Comparison of ENCODE assay signal across 10 cellular contexts in the genomic region with DNA sequence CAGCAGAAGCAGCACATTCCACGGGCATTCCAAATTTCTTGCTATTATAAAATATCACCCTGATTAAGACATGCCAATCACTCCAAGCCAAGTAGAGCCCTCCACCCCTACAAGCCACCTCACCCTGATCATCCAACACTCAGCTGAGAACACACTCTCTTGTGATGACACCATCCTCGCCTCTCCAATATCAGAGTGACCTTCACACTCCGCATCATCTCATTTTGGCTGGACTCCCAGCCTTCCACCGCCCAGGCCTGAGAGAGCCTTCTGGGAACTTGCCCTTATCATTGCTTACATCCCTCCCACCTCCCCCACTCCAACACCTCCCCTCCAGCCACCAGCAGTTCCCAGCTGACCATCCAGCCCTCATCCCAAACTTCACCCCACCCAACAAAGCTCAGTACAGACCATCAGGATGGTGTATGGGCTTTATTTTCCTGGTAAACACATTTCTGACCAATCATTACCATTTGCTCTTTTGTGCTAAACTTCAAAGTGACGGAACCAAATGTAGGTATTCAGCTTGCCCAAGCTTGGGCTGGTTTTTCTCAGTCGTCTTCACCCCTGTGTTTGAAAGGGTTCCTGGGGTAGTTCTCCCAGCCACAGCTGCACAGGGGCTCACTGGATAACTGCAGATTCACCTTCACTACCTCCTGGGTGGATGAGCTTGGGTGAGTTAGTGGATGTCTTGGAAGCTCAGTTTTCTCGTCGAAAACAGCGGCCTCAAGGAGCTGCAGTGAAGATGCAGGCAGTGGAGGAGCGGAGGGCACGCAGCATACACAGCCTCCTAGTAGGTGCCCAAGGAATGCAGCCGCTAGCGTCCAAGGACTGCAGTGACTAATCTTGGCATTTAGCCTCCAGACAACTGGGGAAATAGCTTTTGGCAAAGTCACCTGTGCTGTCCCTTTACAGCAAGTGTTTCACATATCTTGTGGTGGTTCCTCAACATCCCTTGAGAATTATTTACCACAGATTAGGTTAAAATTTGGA.
DNase-seq lines count a peak whose midpoint lies in the region; TF ChIP-seq lines count a peak whose summit lies in the region.
"Had no signal": no experiment of that assay in that cellular context is flagged by ENCODE, and none has a peak within 500 bp of the region (broad histone marks: within the 10 kb centered on the region; RNA-seq: fewer than 3 reads in every experiment).

No MANE protein-coding gene starts in this region.

- no peaks in the 10 kb centered on the region for H3K9me2 ChIP-seq in Karpas-422 (replicated peaks; ENCODE audit: insufficient read depth, low read length)

- no peak overlapping the region for H3K9ac ChIP-seq in Karpas-422 (ENCODE audit: low read length)

- TF ChIP-seq CTCF in fibroblast of mammary gland (conservative IDR thresholded peaks at IDR 0.05; ENCODE audit: control insufficient read depth, insufficient read depth, low read depth, low read length), result no peak
- no peak for TF ChIP-seq CTCF in ovary (IDR thresholded peaks at IDR 0.05)
- TF ChIP-seq CTCF in uterus (IDR thresholded peaks at IDR 0.05), result no peak

- H3K4me3 ChIP-seq in fibroblast of mammary gland (ENCODE audit: control insufficient read depth, low read depth, low read length), result no peak overlapping the region
- no peak overlapping the region for H3K4me3 ChIP-seq in ovary
- H3K4me3 ChIP-seq in Karpas-422 (ENCODE audit: low read length), result no peak overlapping the region
- H3K4me3 ChIP-seq in uterus, result no peak overlapping the region

- TF ChIP-seq POLR2A in ovary (IDR thresholded peaks at IDR 0.05) (no peak), uterus (IDR thresholded peaks at IDR 0.05) (no peak)

- no peaks in the 10 kb centered on the region for H3K36me3 ChIP-seq in ovary
- no peaks in the 10 kb centered on the region for H3K36me3 ChIP-seq in Karpas-422 (ENCODE audit: insufficient read depth, low read length)
- H3K36me3 ChIP-seq in uterus, result no peaks in the 10 kb centered on the region

- no peak overlapping the region for H2AFZ ChIP-seq in Karpas-422 (ENCODE audit: low read length)

- H3K4me2 ChIP-seq in Karpas-422 (ENCODE audit: low read depth, low read length, poor library complexity, severe bottlenecking), result no peak overlapping the region

- H3K9me3 ChIP-seq in ovary (no peaks in the 10 kb centered on the region), Karpas-422 (ENCODE audit: low read length) (no peaks in the 10 kb centered on the region), uterus (no peaks in the 10 kb centered on the region)

- intact Hi-C loops in ovary (cut with DNase I), result no loop called here
- intact Hi-C loops in uterus (cut with DNase I; ENCODE audit: low total_unique reads), result no loop called here

- no peaks in the 10 kb centered on the region for H3K79me2 ChIP-seq in Karpas-422 (ENCODE audit: low read length)

- H3K27ac ChIP-seq in ovary (no peak overlapping the region), Karpas-422 (ENCODE audit: low read length) (no peak overlapping the region), uterus (no peak overlapping the region)

- no peak for TF ChIP-seq EP300 in ovary (IDR thresholded peaks at IDR 0.05)

- H3K4me1 ChIP-seq in ovary (ENCODE audit: insufficient read depth) (peaks cover 3% of the 10 kb centered on the region), Karpas-422 (ENCODE audit: low read length) (no peaks in the 10 kb centered on the region), uterus (no peaks in the 10 kb centered on the region)

- DNase-seq in DMS53 treated with DMSO at 0.1 percent for 48 hours (lab: John Stamatoyannopoulos, UW; ENCODE audit: unreplicated experiment) (peak; percentile 2), RKO (ENCODE audit: low spot score) (peak; percentile 62), fibroblast of mammary gland (ENCODE audit: low read depth) (peak; percentile 92), ovary (peak; percentile 64 to 77 (median 70)), T-helper 9 cell (no peak), Karpas-422 (no peak), cerebellar nuclear complex (lab: John Stamatoyannopoulos, UW) (no peak), uterus (no peak)
- DNase-seq: NCI-H510A treated with DMSO at 0.1 percent for 48 hours; stimulated activated CD4-positive, alpha-beta T cell treated with anti-CD3 and anti-CD28 coated beads, Interleukin-12 subunit alpha, Interleukin-12 subunit beta, amount 100 ng/mL, for 4 hours had no signal

- H4K20me1 ChIP-seq in Karpas-422 (ENCODE audit: insufficient read depth, low read depth, low read length), result no peaks in the 10 kb centered on the region

- H3K27me3 ChIP-seq in ovary, result no peaks in the 10 kb centered on the region
- H3K27me3 ChIP-seq in Karpas-422 (ENCODE audit: low read length), result no peaks in the 10 kb centered on the region
- no peaks in the 10 kb centered on the region for H3K27me3 ChIP-seq in uterus

- 42 to 54% (median 51%) methylated on average over 13 of the region's 13 CpGs for WGBS in ovary, 3 donors

Comparison
In these comparisons a context has a peak if more than half of its experiments do, and no peak if none do; other contexts are left out.
1. DNase-seq: peak in DMS53 treated with DMSO at 0.1 percent for 48 hours (single experiment), RKO (single experiment), fibroblast of mammary gland (single experiment) and ovary (5 of 5); none in T-helper 9 cell (single experiment), Karpas-422 (single experiment), cerebellar nuclear complex (0 of 2) and uterus (0 of 2).